Comparison of ENCODE assay signal across 1 cellular context in the genomic region with DNA sequence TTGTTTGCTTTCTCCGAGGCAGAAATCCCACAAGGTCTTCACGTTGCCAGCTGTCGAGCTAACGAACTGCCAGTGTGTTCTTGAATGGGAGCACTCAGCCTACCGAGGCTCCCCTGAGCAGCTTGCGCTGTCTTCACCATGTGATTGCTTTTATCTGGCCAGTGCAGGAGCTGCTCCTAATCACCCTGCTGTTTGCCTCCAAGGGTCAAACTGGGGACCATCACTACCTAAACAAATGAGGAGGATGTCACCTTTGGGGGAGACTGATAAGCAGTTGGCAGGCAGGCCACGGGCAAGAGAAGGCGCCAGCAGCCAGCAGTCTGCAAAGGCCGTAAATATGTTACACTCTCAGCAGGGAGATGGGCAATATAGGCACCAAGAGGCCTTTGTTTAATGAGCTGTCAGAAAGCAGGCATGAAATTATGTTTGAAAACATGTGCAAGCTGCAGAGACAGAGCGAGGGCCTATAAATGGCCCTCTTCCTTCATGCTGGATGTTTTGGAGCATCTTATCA.
TF ChIP-seq lines count a peak whose summit lies in the region.

No MANE protein-coding gene starts in this region.

TF ChIP-seq in K562, 482 proteins besides CTCF, POLR2A, EP300 and RAD21 (continued from another document and continues in another):
- TF ChIP-seq, protein P1, sequence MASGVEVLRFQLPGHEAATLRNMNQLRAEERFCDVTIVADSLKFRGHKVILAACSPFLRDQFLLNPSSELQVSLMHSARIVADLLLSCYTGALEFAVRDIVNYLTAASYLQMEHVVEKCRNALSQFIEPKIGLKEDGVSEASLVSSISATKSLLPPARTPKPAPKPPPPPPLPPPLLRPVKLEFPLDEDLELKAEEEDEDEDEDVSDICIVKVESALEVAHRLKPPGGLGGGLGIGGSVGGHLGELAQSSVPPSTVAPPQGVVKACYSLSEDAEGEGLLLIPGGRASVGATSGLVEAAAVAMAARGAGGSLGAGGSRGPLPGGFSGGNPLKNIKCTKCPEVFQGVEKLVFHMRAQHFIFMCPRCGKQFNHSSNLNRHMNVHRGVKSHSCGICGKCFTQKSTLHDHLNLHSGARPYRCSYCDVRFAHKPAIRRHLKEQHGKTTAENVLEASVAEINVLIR (CRISPR knock-in tag; IDR thresholded peaks at IDR 0.05) = no peak
- TF ChIP-seq PML (IDR thresholded peaks at IDR 0.05; ENCODE audit: low read length) = peak; percentile 92
- TF ChIP-seq BCL6 (CRISPR knock-in tag; IDR thresholded peaks at IDR 0.05) = no peak
- TF ChIP-seq MEF2A (IDR thresholded peaks at IDR 0.05; ENCODE audit: control insufficient read depth, low read depth, low read length) = no peak; the same call in 1 of the 2 replicates
- no peak for TF ChIP-seq ZBTB7A (IDR thresholded peaks at IDR 0.05; ENCODE audit: borderline replicate concordance, control insufficient read depth, low read depth, low read length)
- no peak for TF ChIP-seq SRSF1 (IDR thresholded peaks at IDR 0.05; ENCODE audit: low read depth, low read length)
- no peak for TF ChIP-seq C11orf30 (IDR thresholded peaks at IDR 0.05; ENCODE audit: low read depth)
- TF ChIP-seq, protein P2, sequence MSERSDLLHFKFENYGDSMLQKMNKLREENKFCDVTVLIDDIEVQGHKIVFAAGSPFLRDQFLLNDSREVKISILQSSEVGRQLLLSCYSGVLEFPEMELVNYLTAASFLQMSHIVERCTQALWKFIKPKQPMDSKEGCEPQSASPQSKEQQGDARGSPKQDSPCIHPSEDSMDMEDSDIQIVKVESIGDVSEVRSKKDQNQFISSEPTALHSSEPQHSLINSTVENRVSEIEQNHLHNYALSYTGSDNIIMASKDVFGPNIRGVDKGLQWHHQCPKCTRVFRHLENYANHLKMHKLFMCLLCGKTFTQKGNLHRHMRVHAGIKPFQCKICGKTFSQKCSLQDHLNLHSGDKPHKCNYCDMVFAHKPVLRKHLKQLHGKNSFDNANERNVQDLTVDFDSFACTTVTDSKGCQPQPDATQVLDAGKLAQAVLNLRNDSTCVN (CRISPR knock-in tag; IDR thresholded peaks at IDR 0.05) = no peak
- TF ChIP-seq ZNF586 (CRISPR knock-in tag; conservative IDR thresholded peaks at IDR 0.05) = no peak
- TF ChIP-seq ZNF143 (CRISPR knock-in tag; IDR thresholded peaks at IDR 0.05) = no peak
- no peak for TF ChIP-seq HEY1 (CRISPR knock-in tag; IDR thresholded peaks at IDR 0.05; ENCODE audit: borderline replicate concordance)
- peak; percentile 98 for TF ChIP-seq CTBP1 (IDR thresholded peaks at IDR 0.05; ENCODE audit: borderline replicate concordance)
- TF ChIP-seq ZNF444 (CRISPR knock-in tag; IDR thresholded peaks at IDR 0.05) = no peak
- no peak for TF ChIP-seq RBFOX2 (IDR thresholded peaks at IDR 0.05; ENCODE audit: low read depth, low read length)
- TF ChIP-seq ZBTB17 (CRISPR knock-in tag; IDR thresholded peaks at IDR 0.05) = peak; percentile 70
- no peak for TF ChIP-seq LARP7 (IDR thresholded peaks at IDR 0.05)
- TF ChIP-seq PCBP1 (IDR thresholded peaks at IDR 0.05; ENCODE audit: low read depth, low read length, poor library complexity, severe bottlenecking) = no peak
- TF ChIP-seq, protein P3, sequence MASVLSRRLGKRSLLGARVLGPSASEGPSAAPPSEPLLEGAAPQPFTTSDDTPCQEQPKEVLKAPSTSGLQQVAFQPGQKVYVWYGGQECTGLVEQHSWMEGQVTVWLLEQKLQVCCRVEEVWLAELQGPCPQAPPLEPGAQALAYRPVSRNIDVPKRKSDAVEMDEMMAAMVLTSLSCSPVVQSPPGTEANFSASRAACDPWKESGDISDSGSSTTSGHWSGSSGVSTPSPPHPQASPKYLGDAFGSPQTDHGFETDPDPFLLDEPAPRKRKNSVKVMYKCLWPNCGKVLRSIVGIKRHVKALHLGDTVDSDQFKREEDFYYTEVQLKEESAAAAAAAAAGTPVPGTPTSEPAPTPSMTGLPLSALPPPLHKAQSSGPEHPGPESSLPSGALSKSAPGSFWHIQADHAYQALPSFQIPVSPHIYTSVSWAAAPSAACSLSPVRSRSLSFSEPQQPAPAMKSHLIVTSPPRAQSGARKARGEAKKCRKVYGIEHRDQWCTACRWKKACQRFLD (CRISPR knock-in tag; IDR thresholded peaks at IDR 0.05) = peak; percentile 81; the same call in 1 of the 2 replicates
- no peak for TF ChIP-seq NUFIP1 (IDR thresholded peaks at IDR 0.05; ENCODE audit: partially characterized antibody)
- no peak for TF ChIP-seq NR2C2 (CRISPR knock-in tag; IDR thresholded peaks at IDR 0.05)
- TF ChIP-seq NR2C2 (tag; IDR thresholded peaks at IDR 0.05) = peak; percentile 63; the same call in 1 of the 2 replicates
- TF ChIP-seq PHF21A (IDR thresholded peaks at IDR 0.05; ENCODE audit: borderline replicate concordance, low read depth) = no peak
- TF ChIP-seq BACH1 (tag; IDR thresholded peaks at IDR 0.05) = peak; percentile 48; the same call in 1 of the 2 replicates
- TF ChIP-seq RUNX1 (IDR thresholded peaks at IDR 0.05; ENCODE audit: low read depth) = peak; percentile 85; the same call in 1 of the 2 replicates
- TF ChIP-seq ZC3H8 (IDR thresholded peaks at IDR 0.05) = no peak
- TF ChIP-seq SMARCE1 (IDR thresholded peaks at IDR 0.05) = peak; percentile 90
- no peak for TF ChIP-seq SETDB1 (IDR thresholded peaks at IDR 0.05; ENCODE audit: low read length)
- TF ChIP-seq ELF2 (CRISPR knock-in tag; IDR thresholded peaks at IDR 0.05) = no peak
- no peak for TF ChIP-seq ZNF764 (CRISPR knock-in tag; IDR thresholded peaks at IDR 0.05; ENCODE audit: low read depth)
- no peak for TF ChIP-seq PYGO2 (tag; IDR thresholded peaks at IDR 0.05)
- TF ChIP-seq, protein P4, sequence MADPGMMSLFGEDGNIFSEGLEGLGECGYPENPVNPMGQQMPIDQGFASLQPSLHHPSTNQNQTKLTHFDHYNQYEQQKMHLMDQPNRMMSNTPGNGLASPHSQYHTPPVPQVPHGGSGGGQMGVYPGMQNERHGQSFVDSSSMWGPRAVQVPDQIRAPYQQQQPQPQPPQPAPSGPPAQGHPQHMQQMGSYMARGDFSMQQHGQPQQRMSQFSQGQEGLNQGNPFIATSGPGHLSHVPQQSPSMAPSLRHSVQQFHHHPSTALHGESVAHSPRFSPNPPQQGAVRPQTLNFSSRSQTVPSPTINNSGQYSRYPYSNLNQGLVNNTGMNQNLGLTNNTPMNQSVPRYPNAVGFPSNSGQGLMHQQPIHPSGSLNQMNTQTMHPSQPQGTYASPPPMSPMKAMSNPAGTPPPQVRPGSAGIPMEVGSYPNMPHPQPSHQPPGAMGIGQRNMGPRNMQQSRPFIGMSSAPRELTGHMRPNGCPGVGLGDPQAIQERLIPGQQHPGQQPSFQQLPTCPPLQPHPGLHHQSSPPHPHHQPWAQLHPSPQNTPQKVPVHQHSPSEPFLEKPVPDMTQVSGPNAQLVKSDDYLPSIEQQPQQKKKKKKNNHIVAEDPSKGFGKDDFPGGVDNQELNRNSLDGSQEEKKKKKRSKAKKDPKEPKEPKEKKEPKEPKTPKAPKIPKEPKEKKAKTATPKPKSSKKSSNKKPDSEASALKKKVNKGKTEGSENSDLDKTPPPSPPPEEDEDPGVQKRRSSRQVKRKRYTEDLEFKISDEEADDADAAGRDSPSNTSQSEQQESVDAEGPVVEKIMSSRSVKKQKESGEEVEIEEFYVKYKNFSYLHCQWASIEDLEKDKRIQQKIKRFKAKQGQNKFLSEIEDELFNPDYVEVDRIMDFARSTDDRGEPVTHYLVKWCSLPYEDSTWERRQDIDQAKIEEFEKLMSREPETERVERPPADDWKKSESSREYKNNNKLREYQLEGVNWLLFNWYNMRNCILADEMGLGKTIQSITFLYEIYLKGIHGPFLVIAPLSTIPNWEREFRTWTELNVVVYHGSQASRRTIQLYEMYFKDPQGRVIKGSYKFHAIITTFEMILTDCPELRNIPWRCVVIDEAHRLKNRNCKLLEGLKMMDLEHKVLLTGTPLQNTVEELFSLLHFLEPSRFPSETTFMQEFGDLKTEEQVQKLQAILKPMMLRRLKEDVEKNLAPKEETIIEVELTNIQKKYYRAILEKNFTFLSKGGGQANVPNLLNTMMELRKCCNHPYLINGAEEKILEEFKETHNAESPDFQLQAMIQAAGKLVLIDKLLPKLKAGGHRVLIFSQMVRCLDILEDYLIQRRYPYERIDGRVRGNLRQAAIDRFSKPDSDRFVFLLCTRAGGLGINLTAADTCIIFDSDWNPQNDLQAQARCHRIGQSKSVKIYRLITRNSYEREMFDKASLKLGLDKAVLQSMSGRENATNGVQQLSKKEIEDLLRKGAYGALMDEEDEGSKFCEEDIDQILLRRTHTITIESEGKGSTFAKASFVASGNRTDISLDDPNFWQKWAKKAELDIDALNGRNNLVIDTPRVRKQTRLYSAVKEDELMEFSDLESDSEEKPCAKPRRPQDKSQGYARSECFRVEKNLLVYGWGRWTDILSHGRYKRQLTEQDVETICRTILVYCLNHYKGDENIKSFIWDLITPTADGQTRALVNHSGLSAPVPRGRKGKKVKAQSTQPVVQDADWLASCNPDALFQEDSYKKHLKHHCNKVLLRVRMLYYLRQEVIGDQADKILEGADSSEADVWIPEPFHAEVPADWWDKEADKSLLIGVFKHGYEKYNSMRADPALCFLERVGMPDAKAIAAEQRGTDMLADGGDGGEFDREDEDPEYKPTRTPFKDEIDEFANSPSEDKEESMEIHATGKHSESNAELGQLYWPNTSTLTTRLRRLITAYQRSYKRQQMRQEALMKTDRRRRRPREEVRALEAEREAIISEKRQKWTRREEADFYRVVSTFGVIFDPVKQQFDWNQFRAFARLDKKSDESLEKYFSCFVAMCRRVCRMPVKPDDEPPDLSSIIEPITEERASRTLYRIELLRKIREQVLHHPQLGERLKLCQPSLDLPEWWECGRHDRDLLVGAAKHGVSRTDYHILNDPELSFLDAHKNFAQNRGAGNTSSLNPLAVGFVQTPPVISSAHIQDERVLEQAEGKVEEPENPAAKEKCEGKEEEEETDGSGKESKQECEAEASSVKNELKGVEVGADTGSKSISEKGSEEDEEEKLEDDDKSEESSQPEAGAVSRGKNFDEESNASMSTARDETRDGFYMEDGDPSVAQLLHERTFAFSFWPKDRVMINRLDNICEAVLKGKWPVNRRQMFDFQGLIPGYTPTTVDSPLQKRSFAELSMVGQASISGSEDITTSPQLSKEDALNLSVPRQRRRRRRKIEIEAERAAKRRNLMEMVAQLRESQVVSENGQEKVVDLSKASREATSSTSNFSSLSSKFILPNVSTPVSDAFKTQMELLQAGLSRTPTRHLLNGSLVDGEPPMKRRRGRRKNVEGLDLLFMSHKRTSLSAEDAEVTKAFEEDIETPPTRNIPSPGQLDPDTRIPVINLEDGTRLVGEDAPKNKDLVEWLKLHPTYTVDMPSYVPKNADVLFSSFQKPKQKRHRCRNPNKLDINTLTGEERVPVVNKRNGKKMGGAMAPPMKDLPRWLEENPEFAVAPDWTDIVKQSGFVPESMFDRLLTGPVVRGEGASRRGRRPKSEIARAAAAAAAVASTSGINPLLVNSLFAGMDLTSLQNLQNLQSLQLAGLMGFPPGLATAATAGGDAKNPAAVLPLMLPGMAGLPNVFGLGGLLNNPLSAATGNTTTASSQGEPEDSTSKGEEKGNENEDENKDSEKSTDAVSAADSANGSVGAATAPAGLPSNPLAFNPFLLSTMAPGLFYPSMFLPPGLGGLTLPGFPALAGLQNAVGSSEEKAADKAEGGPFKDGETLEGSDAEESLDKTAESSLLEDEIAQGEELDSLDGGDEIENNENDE (IDR thresholded peaks at IDR 0.05; ENCODE audit: low read depth, low read length) = no peak
- TF ChIP-seq, protein P5, sequence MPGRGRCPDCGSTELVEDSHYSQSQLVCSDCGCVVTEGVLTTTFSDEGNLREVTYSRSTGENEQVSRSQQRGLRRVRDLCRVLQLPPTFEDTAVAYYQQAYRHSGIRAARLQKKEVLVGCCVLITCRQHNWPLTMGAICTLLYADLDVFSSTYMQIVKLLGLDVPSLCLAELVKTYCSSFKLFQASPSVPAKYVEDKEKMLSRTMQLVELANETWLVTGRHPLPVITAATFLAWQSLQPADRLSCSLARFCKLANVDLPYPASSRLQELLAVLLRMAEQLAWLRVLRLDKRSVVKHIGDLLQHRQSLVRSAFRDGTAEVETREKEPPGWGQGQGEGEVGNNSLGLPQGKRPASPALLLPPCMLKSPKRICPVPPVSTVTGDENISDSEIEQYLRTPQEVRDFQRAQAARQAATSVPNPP (IDR thresholded peaks at IDR 0.05; ENCODE audit: borderline replicate concordance, insufficient read depth, insufficient read length) = no peak
- no peak for TF ChIP-seq CEBPG (CRISPR knock-in tag; IDR thresholded peaks at IDR 0.05)
- TF ChIP-seq CEBPG (tag; conservative IDR thresholded peaks at IDR 0.05 in 1 of 2, IDR thresholded peaks at IDR 0.05 in 1 of 2) = no peak
- TF ChIP-seq, protein P6, sequence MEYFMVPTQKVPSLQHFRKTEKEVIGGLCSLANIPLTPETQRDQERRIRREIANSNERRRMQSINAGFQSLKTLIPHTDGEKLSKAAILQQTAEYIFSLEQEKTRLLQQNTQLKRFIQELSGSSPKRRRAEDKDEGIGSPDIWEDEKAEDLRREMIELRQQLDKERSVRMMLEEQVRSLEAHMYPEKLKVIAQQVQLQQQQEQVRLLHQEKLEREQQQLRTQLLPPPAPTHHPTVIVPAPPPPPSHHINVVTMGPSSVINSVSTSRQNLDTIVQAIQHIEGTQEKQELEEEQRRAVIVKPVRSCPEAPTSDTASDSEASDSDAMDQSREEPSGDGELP (CRISPR knock-in tag; IDR thresholded peaks at IDR 0.05; ENCODE audit: borderline replicate concordance) = peak; percentile 90; the same call in 1 of the 2 replicates
- TF ChIP-seq, protein P7, sequence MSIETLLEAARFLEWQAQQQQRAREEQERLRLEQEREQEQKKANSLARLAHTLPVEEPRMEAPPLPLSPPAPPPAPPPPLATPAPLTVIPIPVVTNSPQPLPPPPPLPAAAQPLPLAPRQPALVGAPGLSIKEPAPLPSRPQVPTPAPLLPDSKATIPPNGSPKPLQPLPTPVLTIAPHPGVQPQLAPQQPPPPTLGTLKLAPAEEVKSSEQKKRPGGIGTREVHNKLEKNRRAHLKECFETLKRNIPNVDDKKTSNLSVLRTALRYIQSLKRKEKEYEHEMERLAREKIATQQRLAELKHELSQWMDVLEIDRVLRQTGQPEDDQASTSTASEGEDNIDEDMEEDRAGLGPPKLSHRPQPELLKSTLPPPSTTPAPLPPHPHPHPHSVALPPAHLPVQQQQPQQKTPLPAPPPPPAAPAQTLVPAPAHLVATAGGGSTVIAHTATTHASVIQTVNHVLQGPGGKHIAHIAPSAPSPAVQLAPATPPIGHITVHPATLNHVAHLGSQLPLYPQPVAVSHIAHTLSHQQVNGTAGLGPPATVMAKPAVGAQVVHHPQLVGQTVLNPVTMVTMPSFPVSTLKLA (conservative IDR thresholded peaks at IDR 0.05) = peak; percentile 63 to 83
- TF ChIP-seq, protein P8, sequence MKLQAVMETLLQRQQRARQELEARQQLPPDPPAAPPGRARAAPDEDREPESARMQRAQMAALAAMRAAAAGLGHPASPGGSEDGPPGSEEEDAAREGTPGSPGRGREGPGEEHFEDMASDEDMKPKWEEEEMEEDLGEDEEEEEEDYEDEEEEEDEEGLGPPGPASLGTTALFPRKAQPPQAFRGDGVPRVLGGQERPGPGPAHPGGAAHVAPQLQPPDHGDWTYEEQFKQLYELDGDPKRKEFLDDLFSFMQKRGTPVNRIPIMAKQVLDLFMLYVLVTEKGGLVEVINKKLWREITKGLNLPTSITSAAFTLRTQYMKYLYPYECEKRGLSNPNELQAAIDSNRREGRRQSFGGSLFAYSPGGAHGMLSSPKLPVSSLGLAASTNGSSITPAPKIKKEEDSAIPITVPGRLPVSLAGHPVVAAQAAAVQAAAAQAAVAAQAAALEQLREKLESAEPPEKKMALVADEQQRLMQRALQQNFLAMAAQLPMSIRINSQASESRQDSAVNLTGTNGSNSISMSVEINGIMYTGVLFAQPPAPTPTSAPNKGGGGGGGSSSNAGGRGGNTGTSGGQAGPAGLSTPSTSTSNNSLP (IDR thresholded peaks at IDR 0.05; ENCODE audit: borderline replicate concordance, low read depth, low read length) = no peak
- TF ChIP-seq, protein P9, sequence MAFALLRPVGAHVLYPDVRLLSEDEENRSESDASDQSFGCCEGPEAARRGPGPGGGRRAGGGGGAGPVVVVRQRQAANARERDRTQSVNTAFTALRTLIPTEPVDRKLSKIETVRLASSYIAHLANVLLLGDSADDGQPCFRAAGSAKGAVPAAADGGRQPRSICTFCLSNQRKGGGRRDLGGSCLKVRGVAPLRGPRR (CRISPR knock-in tag; IDR thresholded peaks at IDR 0.05) = no peak
- TF ChIP-seq ZNF124 (CRISPR knock-in tag; IDR thresholded peaks at IDR 0.05) = no peak
